10 cellular contexts compared by ENCODE assay signal in the genomic region with DNA sequence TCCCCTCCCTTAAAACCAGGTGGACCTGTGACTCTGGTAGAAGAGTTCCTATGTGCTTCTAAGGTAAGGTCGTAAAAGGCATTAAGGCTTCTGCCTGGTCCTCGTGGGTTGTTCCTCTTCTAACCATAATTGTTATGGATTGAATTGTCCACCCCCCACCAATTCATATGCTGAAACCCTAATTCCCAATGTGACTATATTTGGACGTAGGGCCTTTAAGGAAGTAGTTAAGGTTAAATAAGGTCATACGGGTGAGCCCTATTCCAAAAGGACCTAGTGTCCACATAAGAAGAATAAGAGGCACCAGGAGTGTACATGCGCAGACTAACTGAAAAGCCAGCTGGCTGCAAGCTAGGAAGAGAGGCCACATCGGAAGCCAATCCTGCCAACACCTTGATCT. TPM values are rescaled to one million over a fixed set of nuclear protein-coding genes. Genes with fewer than 3 reads are reported as not detected.
A peak's percentile ranks its signal among the peaks of the same experiment; 100 is the strongest.
DNase-seq lines count a peak whose midpoint lies in the region; ATAC-seq and TF ChIP-seq lines count a peak whose summit lies in the region.
"Had no signal": no experiment of that assay in that cellular context is flagged by ENCODE, and none has a peak within 500 bp of the region (broad histone marks: within the 10 kb centered on the region; RNA-seq: fewer than 3 reads in every experiment).

No MANE protein-coding gene starts in this region.

- H3K9me3 Mint-ChIP-seq in CD14-positive monocyte (no peaks in the 10 kb centered on the region), naive B cell (no peaks in the 10 kb centered on the region)
- H3K9me3 Mint-ChIP-seq in activated CD8-positive, alpha-beta T cell treated with anti-CD3 and anti-CD28 coated beads, Interleukin-2, amount 10 ng/mL, durations not matched to agents 7 days and 5 days (ENCODE audit: insufficient read depth): no peaks in the 10 kb centered on the region

- no peaks in the 10 kb centered on the region for H3K9me3 ChIP-seq in HCT116 (ENCODE audit: control insufficient read depth in 1 of 2, insufficient read depth in 1 of 2, low read depth in 1 of 2, low read length in 2 of 2)

- H3K9ac ChIP-seq in HCT116 (ENCODE audit: low read length): no peak overlapping the region

- H3K36me3 Mint-ChIP-seq in CD14-positive monocyte: peaks cover 40 to 48% of the 10 kb centered on the region in 2 donors
- H3K36me3 Mint-ChIP-seq in activated CD8-positive, alpha-beta T cell treated with anti-CD3 and anti-CD28 coated beads, Interleukin-2, amount 10 ng/mL, durations not matched to agents 7 days and 5 days (ENCODE audit: low read depth): peaks cover 41% of the 10 kb centered on the region
- peaks cover 22 to 24% of the 10 kb centered on the region in 2 donors for H3K36me3 Mint-ChIP-seq in naive B cell

- H3K27ac Mint-ChIP-seq in CD14-positive monocyte: peak overlapping the region; percentile 97 to 100 (median 99)
- H3K27ac Mint-ChIP-seq in activated CD8-positive, alpha-beta T cell treated with anti-CD3 and anti-CD28 coated beads, Interleukin-2, amount 10 ng/mL, durations not matched to agents 7 days and 5 days: no peak overlapping the region
- peak overlapping the region in 5 of 6 donors; percentile 50 to 97 (median 72) for H3K27ac Mint-ChIP-seq in naive B cell

- H3K4me1 ChIP-seq in HCT116 (ENCODE audit: control insufficient read depth in 1 of 2, insufficient read depth in 2 of 2, low read length in 2 of 2): peaks cover 0 to 21% of the 10 kb centered on the region in 2 experiments; a peak in 3 of 4 replicates

- peaks cover 2 to 21% of the 10 kb centered on the region in 2 experiments; a peak in 1 of 4 replicates for H3K36me3 ChIP-seq in HCT116 (ENCODE audit: control insufficient read depth in 1 of 2, insufficient read depth in 2 of 2, low read length in 2 of 2)

- H3K4me1 Mint-ChIP-seq in CD14-positive monocyte (peaks cover 58% of the 10 kb centered on the region), naive B cell (peaks cover 45 to 63% (median 61%) of the 10 kb centered on the region in 3 donors)
- peaks cover 49% of the 10 kb centered on the region for H3K4me1 Mint-ChIP-seq in activated CD8-positive, alpha-beta T cell treated with anti-CD3 and anti-CD28 coated beads, Interleukin-2, amount 10 ng/mL, durations not matched to agents 7 days and 5 days (ENCODE audit: low read depth)

- POLR2A ChIA-PET in HCT116 (lab: Charles Lee) (no interaction called here), GM10248 (lab: Yijun Ruan, JAX) (no interaction called here)
- POLR2A ChIA-PET in activated CD8-positive, alpha-beta T cell treated with anti-CD3 and anti-CD28 coated beads, Interleukin-2, amount 10 ng/mL, durations not matched to agents 7 days and 5 days (lab: Charles Lee): no interaction called here

- no peak overlapping the region for H2AFZ ChIP-seq in HCT116 (ENCODE audit: low read depth, low read length, poor library complexity, severe bottlenecking)

- TF ChIP-seq CTCF in CD14-positive monocyte (IDR thresholded peaks at IDR 0.05) (no peak), HCT116 (IDR thresholded peaks at IDR 0.05 in 2 of 3, conservative IDR thresholded peaks at IDR 0.05 in 1 of 3; ENCODE audit: borderline replicate concordance in 1 of 3, insufficient read depth in 1 of 3, low read depth in 2 of 3, low read length in 2 of 3) (no peak), GM10248 (IDR thresholded peaks at IDR 0.05; ENCODE audit: control extremely low read depth, extremely low read depth, low read depth, missing control alignments) (no peak)

- BruUV-seq in HCT116 (replicated peaks; lab: Mats Ljungman, UMichigan): no TSS peak

- no peaks in the 10 kb centered on the region for H3K9me2 ChIP-seq in HCT116 (ENCODE audit: insufficient read depth)

- DNase-seq in CD14-positive monocyte (ENCODE audit: low spot score) (no peak), HCT116 (ENCODE audit: low read depth, low spot score) (no peak), naive B cell (no peak), GM10248 (ENCODE audit: extremely low spot score) (no peak), nucleus accumbens (lab: John Stamatoyannopoulos, UW) (no peak)
- no peak for DNase-seq in activated CD8-positive, alpha-beta T cell treated with anti-CD3 and anti-CD28 coated beads, Interleukin-2, amount 10 ng/mL, durations not matched to agents 7 days and 5 days
- DNase-seq in stimulated activated CD8-positive, alpha-beta memory T cell treated with anti-CD3 and anti-CD28 coated beads, Interleukin-4, amount 100 ng/mL, for 48 hours: no peak
- DNase-seq: EL; stimulated activated naive CD4-positive, alpha-beta T cell had no signal

- RAD21 ChIA-PET in HCT116 (lab: Charles Lee; ENCODE audit: low non-redundant PET in 1 of 2, low total read pairs in 2 of 2, uncharacterized antibody in 2 of 2, unreplicated experiment in 2 of 2): no interaction called here

- peak overlapping the region; percentile 88 to 97 for H3K4me3 Mint-ChIP-seq in CD14-positive monocyte
- H3K4me3 Mint-ChIP-seq in activated CD8-positive, alpha-beta T cell treated with anti-CD3 and anti-CD28 coated beads, Interleukin-2, amount 10 ng/mL, durations not matched to agents 7 days and 5 days: peak overlapping the region; percentile 86
- H3K4me3 Mint-ChIP-seq in naive B cell: peak overlapping the region; percentile 53 to 94 (median 62)

- H3K4me3 ChIP-seq in HCT116 (replicated peaks in 1 of 2; ENCODE audit: low read depth in 1 of 2, low read length in 2 of 2): peak overlapping the region in 1 of 2 experiments; percentile 72; a peak in 1 of 4 replicates

- H3K4me2 ChIP-seq in HCT116 (ENCODE audit: low read length): peak overlapping the region; percentile 100

- peaks cover 66% of the 10 kb centered on the region for H3K79me2 ChIP-seq in HCT116 (ENCODE audit: insufficient read depth, low read length)

- ATAC-seq in HCT116 (no peak), naive B cell (ENCODE audit: low read depth in 2 of 2) (no peak), GM21367 (IDR thresholded peaks at IDR 0.05; ENCODE audit: unreplicated experiment) (no peak)
- ATAC-seq in activated CD8-positive, alpha-beta T cell treated with anti-CD3 and anti-CD28 coated beads, Interleukin-2, amount 10 ng/mL, durations not matched to agents 7 days and 5 days: no peak

- intact Hi-C loops in CD14-positive monocyte (cut with micrococcal nuclease): loop anchor here (10.0 kb wide), 2 partner anchors 307 to 457 kb away; partner anchors contain the start of genes ARIH1 (in 2 of the 2) and CELF6 (in 1 of the 2)
- intact Hi-C loops in HCT116 (cut with micrococcal nuclease): loop anchor here (5.0 kb wide), 2 partner anchors 461 to 491 kb away; no protein-coding TSS in a partner anchor

- no peaks in the 10 kb centered on the region; the same call in 1 of the 2 replicates for H4K20me1 ChIP-seq in HCT116 (ENCODE audit: insufficient read depth)

- H3K27me3 Mint-ChIP-seq in CD14-positive monocyte (ENCODE audit: low read depth in 3 of 3) (peaks cover 0 to 2% (median 1%) of the 10 kb centered on the region in 3 donors), naive B cell (no peaks in the 10 kb centered on the region)
- H3K27me3 Mint-ChIP-seq in activated CD8-positive, alpha-beta T cell treated with anti-CD3 and anti-CD28 coated beads, Interleukin-2, amount 10 ng/mL, durations not matched to agents 7 days and 5 days (ENCODE audit: low read depth): no peaks in the 10 kb centered on the region

- no peak overlapping the region for H3K27ac ChIP-seq in HCT116 (ENCODE audit: low read depth, low read length)

- CTCF ChIA-PET in HCT116 (lab: Charles Lee) (no interaction called here), GM10248 (lab: Yijun Ruan, JAX) (interaction anchor here (1.6 kb wide), 1 partner anchor 60 kb away, joined by 4 read pairs; no protein-coding TSS in a partner anchor)
- CTCF ChIA-PET in activated CD8-positive, alpha-beta T cell treated with anti-CD3 and anti-CD28 coated beads, Interleukin-2, amount 10 ng/mL, durations not matched to agents 7 days and 5 days (lab: Charles Lee): interaction anchor here (1.9 kb wide), 1 partner anchor 60 kb away, joined by 9 read pairs; no protein-coding TSS in a partner anchor

- TF ChIP-seq POLR2A in HCT116 (IDR thresholded peaks at IDR 0.05; ENCODE audit: borderline replicate concordance, extremely low read depth, insufficient read depth, insufficient read length): no peak

- H3K27me3 ChIP-seq in HCT116 (ENCODE audit: insufficient read depth, low read length): no peaks in the 10 kb centered on the region

- TF ChIP-seq RAD21 in HCT116 (IDR thresholded peaks at IDR 0.05; ENCODE audit: low read depth): no peak

TF ChIP-seq in HCT116, 20 proteins besides CTCF, POLR2A, EP300 and RAD21 (continues in another document):
- TF ChIP-seq, protein P1, sequence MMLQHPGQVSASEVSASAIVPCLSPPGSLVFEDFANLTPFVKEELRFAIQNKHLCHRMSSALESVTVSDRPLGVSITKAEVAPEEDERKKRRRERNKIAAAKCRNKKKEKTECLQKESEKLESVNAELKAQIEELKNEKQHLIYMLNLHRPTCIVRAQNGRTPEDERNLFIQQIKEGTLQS (IDR thresholded peaks at IDR 0.05): no peak
- TF ChIP-seq TCF7L2 (IDR thresholded peaks at IDR 0.05; ENCODE audit: borderline replicate concordance, extremely low read depth, insufficient read depth, insufficient read length): no peak
- no peak for TF ChIP-seq POLR2AphosphoS5 (IDR thresholded peaks at IDR 0.05; ENCODE audit: low read depth, low read length)
- TF ChIP-seq YY1 (IDR thresholded peaks at IDR 0.05; ENCODE audit: extremely low read depth, insufficient replicate concordance, low read depth, low read length): no peak
- no peak for TF ChIP-seq CBX3 (IDR thresholded peaks at IDR 0.05; ENCODE audit: low read depth)
- TF ChIP-seq EZH2 (IDR thresholded peaks at IDR 0.05): no peak
- TF ChIP-seq SIN3A (IDR thresholded peaks at IDR 0.05; ENCODE audit: low read depth): no peak
- no peak for TF ChIP-seq SP1 (IDR thresholded peaks at IDR 0.05; ENCODE audit: low read depth)
- TF ChIP-seq, protein P2, sequence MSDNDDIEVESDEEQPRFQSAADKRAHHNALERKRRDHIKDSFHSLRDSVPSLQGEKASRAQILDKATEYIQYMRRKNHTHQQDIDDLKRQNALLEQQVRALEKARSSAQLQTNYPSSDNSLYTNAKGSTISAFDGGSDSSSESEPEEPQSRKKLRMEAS (IDR thresholded peaks at IDR 0.05): no peak
- no peak for TF ChIP-seq JUND (IDR thresholded peaks at IDR 0.05)

RNA-seq across cellular contexts. Expression of gene ADPGK, which starts 1.9 kb away (rescaled TPM):
- polyA plus RNA-seq in CD14-positive monocyte (100 to 1,000 TPM; 138 to 152 TPM), naive B cell (ENCODE audit: low read depth in 6 of 6) (100 to 1,000 TPM; 126 to 160 (median 139) TPM)
- 41.5 TPM for total RNA-seq in HCT116 (2021; ENCODE audit: unreplicated experiment)
- polyA plus RNA-seq in HCT116 (2012): 19.6 and 26.5 TPM in 2 replicates
- total RNA-seq in activated CD8-positive, alpha-beta T cell treated with anti-CD3 and anti-CD28 coated beads, Interleukin-2, amount 10 ng/mL, durations not matched to agents 7 days and 5 days: 10 to 100 TPM; 69.3 to 76.2 TPM
